In genomic region chr3:14652360-14652907, GRCh38 we compare ENCODE assay signal across 8 cellular contexts. TPM values are rescaled to one million over a fixed set of nuclear protein-coding genes. Genes with fewer than 3 reads are reported as not detected.
DNase-seq lines count a peak whose midpoint lies in the region; ATAC-seq, FAIRE-seq and TF ChIP-seq lines count a peak whose summit lies in the region.
"Not testable (repeated sequence)": the region's sequence is repeated elsewhere in the genome, so short reads cannot be mapped to it uniquely, and the experiment has no call there.

No MANE protein-coding gene starts in this region.

- DNase-seq in DND-41; Karpas-422; astrocyte (ENCODE audit: low read depth); esophagus squamous epithelium (lab: John Stamatoyannopoulos, UW); right lobe of liver: not testable (repeated sequence)
- DNase-seq in trophoblast cell (peak; percentile 60 to 70), upper lobe of left lung (peak in 1 of 2 donors; percentile 39)

- peaks cover 33% of the 10 kb centered on the region for H3K36me3 ChIP-seq in DND-41 (ENCODE audit: insufficient read depth, low read length)
- H3K36me3 ChIP-seq in Karpas-422 (ENCODE audit: insufficient read depth, low read length) = peaks cover 32% of the 10 kb centered on the region; the same call in 1 of the 2 replicates
- H3K36me3 ChIP-seq in astrocyte (ENCODE audit: insufficient read depth, low read length) = peaks cover 12% of the 10 kb centered on the region
- peaks cover 0 to 34% (median under 1%) of the 10 kb centered on the region in 3 donors for H3K36me3 ChIP-seq in esophagus squamous epithelium
- peaks cover 0 to 31% (median 11%) of the 10 kb centered on the region in 4 donors for H3K36me3 ChIP-seq in right lobe of liver
- not testable (repeated sequence) for H3K36me3 ChIP-seq in trophoblast cell (ENCODE audit: control insufficient read depth in 1 of 2, insufficient read depth in 2 of 2, low read length in 2 of 2)
- peaks cover 22 to 30% (median 27%) of the 10 kb centered on the region in 4 donors for H3K36me3 ChIP-seq in upper lobe of left lung

- H3K27ac ChIP-seq in DND-41 (ENCODE audit: low read length) = peak overlapping the region; percentile 96
- not testable (repeated sequence) for H3K27ac ChIP-seq in Karpas-422 (ENCODE audit: low read length); trophoblast cell (ENCODE audit: low read depth, low read length)
- peak overlapping the region; percentile 94 for H3K27ac ChIP-seq in astrocyte (ENCODE audit: low read depth, low read length)
- H3K27ac ChIP-seq in esophagus squamous epithelium = peak overlapping the region in 3 of 4 donors; percentile 89 to 92 (median 91)
- H3K27ac ChIP-seq in right lobe of liver = peak overlapping the region; percentile 83 to 87 (median 84)
- peak overlapping the region; percentile 89 to 93 (median 93) for H3K27ac ChIP-seq in upper lobe of left lung

- H3K4me2 ChIP-seq in DND-41 (ENCODE audit: insufficient read depth, low read length) = peak overlapping the region; percentile 77
- H3K4me2 ChIP-seq in Karpas-422 (ENCODE audit: low read depth, low read length, poor library complexity, severe bottlenecking) = peak overlapping the region; percentile 88
- peak overlapping the region; percentile 92 for H3K4me2 ChIP-seq in astrocyte (ENCODE audit: low read length)
- H3K4me2 ChIP-seq in trophoblast cell (ENCODE audit: low read length) = peak overlapping the region; percentile 81

- peak overlapping the region; percentile 5 for H3K18ac ChIP-seq in trophoblast cell (ENCODE audit: low read length)

- peak overlapping the region; percentile 88 for H4K91ac ChIP-seq in trophoblast cell (ENCODE audit: low read depth, low read length)

- peak overlapping the region; percentile 88 for H4K12ac ChIP-seq in trophoblast cell (ENCODE audit: low read depth, low read length)

- H4K8ac ChIP-seq in trophoblast cell (ENCODE audit: low read depth, low read length) = peak overlapping the region; percentile 97

- H3K27ac Mint-ChIP-seq in T-helper 1 cell treated with Interleukin-12 subunit alpha and Interleukin-12 subunit beta and Interleukin-4 antibody, amounts not matched to agents 30 μg/mL and 1 μg/mL, for 36 hours = peak overlapping the region; percentile 99
- H3K27ac Mint-ChIP-seq in astrocyte (ENCODE audit: unreplicated experiment) = peak overlapping the region; percentile 97

- H3K4me1 Mint-ChIP-seq in T-helper 1 cell treated with Interleukin-12 subunit alpha and Interleukin-12 subunit beta and Interleukin-4 antibody, amounts not matched to agents 30 μg/mL and 1 μg/mL, for 36 hours (ENCODE audit: low read depth) = peaks cover 32% of the 10 kb centered on the region
- peaks cover 21% of the 10 kb centered on the region for H3K4me1 Mint-ChIP-seq in astrocyte (ENCODE audit: low read depth, unreplicated experiment)

- H3K4ac ChIP-seq in trophoblast cell (ENCODE audit: low read depth, low read length) = peak overlapping the region; percentile 73

- peaks cover 15% of the 10 kb centered on the region for H3K36me3 Mint-ChIP-seq in T-helper 1 cell treated with Interleukin-12 subunit alpha and Interleukin-12 subunit beta and Interleukin-4 antibody, amounts not matched to agents 30 μg/mL and 1 μg/mL, for 36 hours (ENCODE audit: low read depth)
- not testable (repeated sequence) for H3K36me3 Mint-ChIP-seq in astrocyte (ENCODE audit: low read depth, unreplicated experiment)

- not testable (repeated sequence) for TF ChIP-seq POLR2A in esophagus squamous epithelium (IDR thresholded peaks at IDR 0.05); right lobe of liver (IDR thresholded peaks at IDR 0.05); upper lobe of left lung (IDR thresholded peaks at IDR 0.05)

- not testable (repeated sequence) for FAIRE-seq in astrocyte (lab: Jason Lieb, UNC)

- H2BK5ac ChIP-seq in trophoblast cell (ENCODE audit: low read depth, low read length, poor library complexity) = not testable (repeated sequence)

- H4K20me1 ChIP-seq in DND-41 (ENCODE audit: insufficient read depth, low read length); Karpas-422 (ENCODE audit: insufficient read depth, low read depth, low read length); astrocyte (ENCODE audit: insufficient read depth, low read length): not testable (repeated sequence)

- H3K79me1 ChIP-seq in trophoblast cell (ENCODE audit: low read length) = not testable (repeated sequence)

- not testable (repeated sequence) for H3K23ac ChIP-seq in trophoblast cell (ENCODE audit: low read length)

- ATAC-seq in DND-41 (ENCODE audit: insufficient read depth, low read depth); right lobe of liver; upper lobe of left lung (ENCODE audit: low FRiP score in 2 of 2): not testable (repeated sequence)

- H3K4me3 ChIP-seq in DND-41 (ENCODE audit: low read depth in 1 of 2, low read length in 2 of 2) (peak overlapping the region; percentile 88 to 90), Karpas-422 (ENCODE audit: low read length) (peak overlapping the region; percentile 98), astrocyte (ENCODE audit: insufficient read depth, low read depth, low read length) (peak overlapping the region; percentile 97), esophagus squamous epithelium (peak overlapping the region; percentile 67 to 87 (median 76)), right lobe of liver (peak overlapping the region; percentile 77 to 92 (median 91)), trophoblast cell (ENCODE audit: low read depth, low read length) (peak overlapping the region; percentile 92), upper lobe of left lung (peak overlapping the region; percentile 70 to 78 (median 74))

- WGBS in esophagus squamous epithelium, 2 donors = 74 to 80% methylated on average over 20 to 21 of the region's 21 CpGs
- whole genome bisulfite sequencing in right lobe of liver (ENCODE audit: insufficient coverage, low coverage, low lambda C conversion rate, missing lambda C conversion rate) = 85% methylated on average over 15 of the region's 21 CpGs
- WGBS in trophoblast cell (ENCODE audit: extremely low coverage, insufficient coverage, insufficient read length) = no CpG with 5 or more reads among the region's 21 CpGs
- WGBS in upper lobe of left lung, 2 donors = 85 to 87% methylated on average over 21 of the region's 21 CpGs

- not testable (repeated sequence) for TF ChIP-seq CTCF in DND-41 (IDR thresholded peaks at IDR 0.05; ENCODE audit: borderline replicate concordance, extremely low read depth, low read length, poor library complexity, severe bottlenecking); astrocyte (IDR thresholded peaks at IDR 0.05; ENCODE audit: insufficient read depth, low read depth, low read length); esophagus squamous epithelium (IDR thresholded peaks at IDR 0.05); right lobe of liver (IDR thresholded peaks at IDR 0.05); upper lobe of left lung (IDR thresholded peaks at IDR 0.05)

- intact Hi-C loops in esophagus squamous epithelium (cut with DNase I); right lobe of liver (cut with DNase I): not testable (repeated sequence)

- TF ChIP-seq EP300 in upper lobe of left lung (IDR thresholded peaks at IDR 0.05) = not testable (repeated sequence)

- peak overlapping the region; percentile 97 for H3K4me3 Mint-ChIP-seq in T-helper 1 cell treated with Interleukin-12 subunit alpha and Interleukin-12 subunit beta and Interleukin-4 antibody, amounts not matched to agents 30 μg/mL and 1 μg/mL, for 36 hours
- H3K4me3 Mint-ChIP-seq in astrocyte (ENCODE audit: unreplicated experiment) = peak overlapping the region; percentile 98

- H3K14ac ChIP-seq in trophoblast cell (ENCODE audit: low read length) = peak overlapping the region; percentile 92

- H3K79me2 ChIP-seq in DND-41 (ENCODE audit: insufficient read depth, low read length) (peaks cover 45% of the 10 kb centered on the region), Karpas-422 (ENCODE audit: low read length) (peaks cover 47% of the 10 kb centered on the region), astrocyte (ENCODE audit: insufficient read depth, low read length) (peaks cover 30% of the 10 kb centered on the region)
- not testable (repeated sequence) for H3K79me2 ChIP-seq in trophoblast cell (ENCODE audit: control insufficient read depth, insufficient read depth, low read length, poor library complexity)

- H3K9ac ChIP-seq in DND-41 (ENCODE audit: low read depth, low read length) (peak overlapping the region; percentile 91), Karpas-422 (ENCODE audit: low read length) (peak overlapping the region; percentile 91), astrocyte (ENCODE audit: low read length) (peak overlapping the region; percentile 95), trophoblast cell (ENCODE audit: low read length) (peak overlapping the region; percentile 96)

- H2AK5ac ChIP-seq in trophoblast cell (ENCODE audit: low read length) = not testable (repeated sequence)

- H3K9me3 ChIP-seq in DND-41 (ENCODE audit: insufficient read depth, low read length, severe bottlenecking); Karpas-422 (ENCODE audit: low read length); astrocyte (ENCODE audit: insufficient read depth, low read depth, low read length); esophagus squamous epithelium; right lobe of liver; trophoblast cell (ENCODE audit: insufficient read depth, low read depth, low read length); upper lobe of left lung: not testable (repeated sequence)

- H3K4me1 ChIP-seq in DND-41 (ENCODE audit: insufficient read depth, low read length) = peaks cover 34% of the 10 kb centered on the region
- H3K4me1 ChIP-seq in Karpas-422 (ENCODE audit: low read length) = peaks cover 25% of the 10 kb centered on the region
- not testable (repeated sequence) for H3K4me1 ChIP-seq in astrocyte (ENCODE audit: insufficient read depth, low read length); trophoblast cell (ENCODE audit: control insufficient read depth in 1 of 2, insufficient read depth in 2 of 2, low read length in 2 of 2)
- peaks cover 0 to 35% (median 20%) of the 10 kb centered on the region in 3 donors for H3K4me1 ChIP-seq in esophagus squamous epithelium
- peaks cover 0 to 42% (median 15%) of the 10 kb centered on the region in 4 donors for H3K4me1 ChIP-seq in right lobe of liver
- peaks cover 16 to 41% (median 23%) of the 10 kb centered on the region in 4 donors for H3K4me1 ChIP-seq in upper lobe of left lung

- H3K27me3 ChIP-seq in DND-41 (ENCODE audit: insufficient read depth, low read length, poor library complexity); Karpas-422 (ENCODE audit: low read length); astrocyte (ENCODE audit: insufficient read depth, low read length); esophagus squamous epithelium; right lobe of liver; trophoblast cell (ENCODE audit: insufficient read depth, low read length); upper lobe of left lung: not testable (repeated sequence)

- H2BK12ac ChIP-seq in trophoblast cell (ENCODE audit: low read length) = not testable (repeated sequence)

- not testable (repeated sequence) for H3K9me3 Mint-ChIP-seq in T-helper 1 cell treated with Interleukin-12 subunit alpha and Interleukin-12 subunit beta and Interleukin-4 antibody, amounts not matched to agents 30 μg/mL and 1 μg/mL, for 36 hours; astrocyte (ENCODE audit: unreplicated experiment)

- not testable (repeated sequence) for H3K27me3 Mint-ChIP-seq in T-helper 1 cell treated with Interleukin-12 subunit alpha and Interleukin-12 subunit beta and Interleukin-4 antibody, amounts not matched to agents 30 μg/mL and 1 μg/mL, for 36 hours (ENCODE audit: low read depth); astrocyte (ENCODE audit: low read depth, unreplicated experiment)

- H2BK120ac ChIP-seq in trophoblast cell (ENCODE audit: insufficient read depth, low read length, poor library complexity) = not testable (repeated sequence)

- H3K9me2 ChIP-seq in Karpas-422 (replicated peaks; ENCODE audit: insufficient read depth, low read length) = not testable (repeated sequence)

- H2AFZ ChIP-seq in DND-41 (ENCODE audit: low read depth, low read length) (peak overlapping the region; percentile 97), Karpas-422 (ENCODE audit: low read length) (0 out of 2 replicates have a peak overlapping the region, but pooled peaks have one; percentile 64), astrocyte (ENCODE audit: low read depth, low read length) (peak overlapping the region; percentile 99)
- H2AFZ ChIP-seq in trophoblast cell (ENCODE audit: insufficient read depth, low read length, poor library complexity) = not testable (repeated sequence)

RNA-seq across cellular contexts. Expression of gene CCDC174, which starts 0.9 kb away (rescaled TPM):
- 16.7 and 17.3 TPM in 2 replicates for total RNA-seq in Karpas-422 (2014; rRNA removed; shearing (Covaris generic); ENCODE audit: low replicate concordance)
- total RNA-seq in astrocyte (17.4 and 19.9 TPM in 2 replicates), esophagus squamous epithelium (10 to 100 TPM in 3 of 4 donors, 1 to 10 TPM in 1; 9.5 to 17.2 (median 12.1) TPM), right lobe of liver (10 to 100 TPM in 3 of 6 experiments, 1 to 10 TPM in 3; 7.5 to 11.7 (median 10.6) TPM), upper lobe of left lung (10 to 100 TPM; 14.1 to 28.3 (median 21.8) TPM)
- 17.6 and 18.0 TPM in 2 replicates for polyA plus RNA-seq in trophoblast cell (2013)

RNA-seq across cellular contexts. Expression of gene C3orf20, which starts 22.5 kb away (rescaled TPM):
- total RNA-seq in Karpas-422 (2014; rRNA removed; shearing (Covaris generic); ENCODE audit: low replicate concordance) = not detected in 2 replicates
- total RNA-seq in astrocyte (0.16 TPM in 1 of 2 replicates, not detected in the other), esophagus squamous epithelium (not detected), right lobe of liver (under 1 TPM in 2 of 6 experiments, not detected in 4; 0.09 to 0.11 TPM), upper lobe of left lung (under 1 TPM in 3 of 6 donors, not detected in 3; 0.09 to 0.11 (median 0.10) TPM)
- polyA plus RNA-seq in trophoblast cell (2013) = 0.03 and 0.15 TPM in 2 replicates
